In the genomic region with DNA sequence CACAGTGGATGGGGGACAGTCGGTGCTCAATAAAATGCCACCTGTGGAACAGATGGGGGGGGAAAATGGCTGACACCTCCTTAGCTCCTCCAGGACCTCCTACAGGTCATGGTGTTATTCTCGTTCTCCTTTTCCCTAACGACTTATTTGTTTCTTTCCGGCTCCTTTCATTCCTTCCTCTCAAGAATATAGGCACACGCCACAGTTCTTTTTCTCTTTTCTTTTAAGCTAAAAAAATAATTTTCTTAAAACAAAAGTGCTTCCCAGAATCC, we compare ENCODE assay signal across 10 cellular contexts. TPM values are rescaled to one million over a fixed set of nuclear protein-coding genes. Genes with fewer than 3 reads are reported as not detected.
DNase-seq lines count a peak whose midpoint lies in the region; FAIRE-seq and TF ChIP-seq lines count a peak whose summit lies in the region.
"Had no signal": no experiment of that assay in that cellular context is flagged by ENCODE, and none has a peak within 500 bp of the region (broad histone marks: within the 10 kb centered on the region; RNA-seq: fewer than 3 reads in every experiment).

No MANE protein-coding gene starts in this region.

- no peak for TF ChIP-seq CTCF in DOHH2 (IDR thresholded peaks at IDR 0.05; ENCODE audit: low read depth, low read length, poor library complexity, severe bottlenecking)
- no peak for TF ChIP-seq CTCF in MM.1S (IDR thresholded peaks at IDR 0.05; ENCODE audit: low read length)
- no peak for TF ChIP-seq CTCF in neutrophil (IDR thresholded peaks at IDR 0.05)

- H3K27ac ChIP-seq in DOHH2 (ENCODE audit: low read depth, low read length): peak overlapping the region; percentile 95
- H3K27ac ChIP-seq in MM.1S (ENCODE audit: low read length): no peak overlapping the region
- H3K27ac ChIP-seq in duodenal mucosa (ENCODE audit: low read depth, low read length): peak overlapping the region; percentile 94
- peak overlapping the region; percentile 99 for H3K27ac ChIP-seq in neutrophil

- no peaks in the 10 kb centered on the region for H4K20me1 ChIP-seq in DOHH2 (ENCODE audit: control insufficient read depth, insufficient read depth, low read depth, low read length)
- no peaks in the 10 kb centered on the region for H4K20me1 ChIP-seq in MM.1S (ENCODE audit: insufficient read depth, low read length)

- H3K9me3 ChIP-seq in DOHH2 (ENCODE audit: control insufficient read depth, insufficient read depth, low read length) (no peaks in the 10 kb centered on the region), MM.1S (replicated peaks; ENCODE audit: insufficient read depth, low read length) (no peaks in the 10 kb centered on the region), duodenal mucosa (ENCODE audit: control insufficient read depth in 1 of 2, low read length in 2 of 2) (no peaks in the 10 kb centered on the region), neutrophil (no peaks in the 10 kb centered on the region)

- H3K79me2 ChIP-seq in DOHH2 (ENCODE audit: control insufficient read depth, low read length): peaks cover 35% of the 10 kb centered on the region
- H3K79me2 ChIP-seq in MM.1S (ENCODE audit: low read length): no peaks in the 10 kb centered on the region

- no peaks in the 10 kb centered on the region for H3K9me2 ChIP-seq in DOHH2 (replicated peaks; ENCODE audit: control insufficient read depth, low read length)
- H3K9me2 ChIP-seq in MM.1S (replicated peaks; ENCODE audit: insufficient read depth, low read length): no peaks in the 10 kb centered on the region

- H2AFZ ChIP-seq in MM.1S (ENCODE audit: low read length): no peak overlapping the region

- H3K36me3 ChIP-seq in DOHH2 (ENCODE audit: control insufficient read depth, low read length) (peaks cover 8% of the 10 kb centered on the region), MM.1S (replicated peaks; ENCODE audit: insufficient read depth, low read length) (no peaks in the 10 kb centered on the region), duodenal mucosa (ENCODE audit: control insufficient read depth in 1 of 2, insufficient read depth in 2 of 2, low read length in 2 of 2) (peaks cover 0 to 4% of the 10 kb centered on the region in 2 donors), neutrophil (peaks cover 22% of the 10 kb centered on the region)

- peaks cover 30% of the 10 kb centered on the region for H3F3A ChIP-seq in DOHH2 (ENCODE audit: control insufficient read depth, insufficient read depth)
- H3F3A ChIP-seq in MM.1S (ENCODE audit: insufficient read depth, low read length): no peaks in the 10 kb centered on the region

- H3K27me3 ChIP-seq in DOHH2 (ENCODE audit: control insufficient read depth, low read length) (no peaks in the 10 kb centered on the region), MM.1S (replicated peaks; ENCODE audit: insufficient read depth, low read length) (no peaks in the 10 kb centered on the region), duodenal mucosa (ENCODE audit: control insufficient read depth in 1 of 2, insufficient read depth in 2 of 2, low read length in 2 of 2) (no peaks in the 10 kb centered on the region), neutrophil (no peaks in the 10 kb centered on the region)

- DNase-seq in MM.1S (no peak), frontal cortex (ENCODE audit: low spot score in 2 of 2) (no peak)
- DNase-seq in stimulated activated CD4-positive, alpha-beta T cell treated with anti-CD3 and anti-CD28 coated beads, Interleukin-1b, Interleukin-23, amount 100 ng/mL, for 48 hours: no peak
- no peak for DNase-seq in stimulated activated CD4-positive, alpha-beta T cell treated with anti-CD3 and anti-CD28 coated beads, Interleukin-4, amount 100 ng/mL, for 4 hours
- no peak for DNase-seq in stimulated activated CD4-positive, alpha-beta T cell treated with anti-CD3 and anti-CD28 coated beads, Interleukin-2, amount 100 ng/mL, for 48 hours
- DNase-seq: SIG-M5 had no signal

- H3K9ac ChIP-seq in MM.1S (ENCODE audit: low read length) (no peak overlapping the region), duodenal mucosa (ENCODE audit: low read depth in 1 of 2, low read length in 2 of 2) (no peak overlapping the region)

- no peak for FAIRE-seq in frontal cortex (lab: Jason Lieb, UNC)
- FAIRE-seq: endothelial cell of umbilical vein had no signal

- H3K4me3 ChIP-seq in DOHH2 (ENCODE audit: low read length) (peak overlapping the region; percentile 75), MM.1S (ENCODE audit: low read length) (no peak overlapping the region), duodenal mucosa (ENCODE audit: low read depth in 1 of 2, low read length in 2 of 2) (peak overlapping the region; percentile 89 to 92), neutrophil (ENCODE audit: low read depth in 1 of 2, low read length in 1 of 2) (peak overlapping the region; percentile 77 to 100)

- peak overlapping the region; percentile 88 for H3K4me2 ChIP-seq in DOHH2 (ENCODE audit: low read length)
- H3K4me2 ChIP-seq in MM.1S (ENCODE audit: low read depth, low read length): peak overlapping the region; percentile 79; the same call in 1 of the 2 replicates

- H3K4me1 ChIP-seq in DOHH2 (ENCODE audit: control insufficient read depth, low read length) (peaks cover 72% of the 10 kb centered on the region), MM.1S (ENCODE audit: low read length) (0 out of 2 replicates have a peak, but pooled peaks cover 3% of the 10 kb centered on the region), duodenal mucosa (ENCODE audit: control insufficient read depth in 1 of 2, insufficient read depth in 2 of 2, low read length in 2 of 2) (peaks cover 18 to 22% of the 10 kb centered on the region in 2 donors), neutrophil (ENCODE audit: control insufficient read depth in 1 of 2, insufficient read depth in 1 of 2, low read depth in 1 of 2, low read length in 1 of 2) (peaks cover 67 to 68% of the 10 kb centered on the region in 2 experiments)

RNA-seq across cellular contexts. Expression of a gene that starts 1.4 kb away (rescaled TPM):
- 16.7 TPM for total RNA-seq in frontal cortex

RNA-seq across cellular contexts. Expression of a gene that starts 41.5 kb away (rescaled TPM):
- total RNA-seq in frontal cortex: 75.8 TPM
